In genomic region chr1:145123992-145124641, GRCh38 we compare ENCODE assay signal across 3 cellular contexts. TPM values are rescaled to one million over a fixed set of nuclear protein-coding genes. Genes with fewer than 3 reads are reported as not detected.
"Had no signal": no experiment of that assay in that cellular context is flagged by ENCODE, and none has a peak within 500 bp of the region (broad histone marks: within the 10 kb centered on the region; RNA-seq: fewer than 3 reads in every experiment).

No MANE protein-coding gene starts in this region.

RNA-seq across cellular contexts. Expression of gene FAM72D, which starts 28.3 kb away (rescaled TPM):
- total RNA-seq: gastrocnemius medialis, kidney, psoas muscle had no signal
